14 cellular contexts compared by ENCODE assay signal in the genomic region with DNA sequence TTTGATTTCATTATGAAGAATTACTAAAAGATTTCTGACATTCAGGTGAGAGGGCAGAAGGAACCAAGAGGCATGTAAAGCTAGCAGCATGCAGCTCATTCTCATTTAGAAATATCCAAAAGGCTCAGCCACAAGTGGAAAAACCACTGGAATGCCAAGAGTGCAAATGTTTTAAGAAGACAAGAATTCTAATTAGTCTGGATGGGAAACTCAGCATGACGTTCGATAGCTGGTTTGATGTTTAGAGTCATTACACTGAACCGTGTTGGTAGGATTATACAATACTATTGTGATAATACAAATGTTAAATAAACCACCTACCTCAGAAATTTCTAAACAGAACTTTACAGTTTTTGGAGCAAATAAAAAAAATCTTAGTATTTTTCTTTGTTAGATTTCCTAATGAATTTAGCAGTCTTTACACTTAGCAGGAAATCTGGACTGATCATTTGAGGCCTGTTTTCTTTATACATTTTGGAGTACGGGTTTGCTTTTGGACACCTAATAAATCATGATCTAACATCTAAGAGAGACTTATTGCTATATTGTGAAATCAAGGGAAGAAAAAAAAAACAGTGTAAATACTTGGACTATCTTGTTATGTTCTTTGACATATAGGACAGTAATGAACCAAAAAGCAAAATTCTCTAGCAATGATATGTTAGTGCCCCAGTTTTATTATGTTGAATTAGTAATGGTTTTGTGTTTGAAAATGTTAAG.
DNase-seq lines count a peak whose midpoint lies in the region; ATAC-seq, FAIRE-seq and TF ChIP-seq lines count a peak whose summit lies in the region.
"Had no signal": no experiment of that assay in that cellular context is flagged by ENCODE, and none has a peak within 500 bp of the region (broad histone marks: within the 10 kb centered on the region; RNA-seq: fewer than 3 reads in every experiment).

No MANE protein-coding gene starts in this region.

- no peak for TF ChIP-seq POLR2A in GM12891 (IDR thresholded peaks at IDR 0.05; ENCODE audit: low read depth, low read length)

- no peak for ATAC-seq in GM18907 (IDR thresholded peaks at IDR 0.05; ENCODE audit: unreplicated experiment)
- ATAC-seq: left ventricle myocardium superior had no signal

- no peak for FAIRE-seq in GM12891 (lab: Jason Lieb, UNC)

- DNase-seq in DMS 273 (lab: John Stamatoyannopoulos, UW; ENCODE audit: unreplicated experiment) (peak; percentile 27), DMS 273 treated with DMSO at 0.1 percent for 48 hours (lab: John Stamatoyannopoulos, UW) (no peak), amniotic stem cell (lab: John Stamatoyannopoulos, UW) (peak; percentile 5), iPS-NIHi11 (ENCODE audit: low spot score) (peak; percentile 25), stromal cell of bone marrow (ENCODE audit: low read depth) (peak; percentile 28), SK-N-DZ (ENCODE audit: low spot score) (no peak), GM12891 (ENCODE audit: insufficient read length, low spot score) (no peak)
- DNase-seq: activated CD4-positive, alpha-beta T cell treated with anti-CD3 and anti-CD28 coated beads, Interleukin-2, amount 10 ng/mL, durations not matched to agents 7 days and 5 days; cerebellar nuclear complex; DMS79 treated with DMSO at 0.1 percent for 48 hours; esophagus squamous epithelium; left ventricle myocardium superior; NCI-H774 had no signal

TF ChIP-seq in GM12891, 5 proteins besides CTCF, POLR2A, EP300 and RAD21:
- TF ChIP-seq TAF1 (IDR thresholded peaks at IDR 0.05; ENCODE audit: low read depth, low read length) (no peak), PAX5 (IDR thresholded peaks at IDR 0.05; ENCODE audit: insufficient read depth, low read length, severe bottlenecking) (no peak), SPI1 (IDR thresholded peaks at IDR 0.05; ENCODE audit: low read depth, low read length) (no peak), POU2F2 (IDR thresholded peaks at IDR 0.05; ENCODE audit: low read depth, low read length) (no peak), POLR2AphosphoS5 (IDR thresholded peaks at IDR 0.05; ENCODE audit: low read depth, low read length) (no peak)

Comparison
In these comparisons a context has a peak if more than half of its experiments do, and no peak if none do; other contexts are left out.
1. DNase-seq: peak in DMS 273 (single experiment), amniotic stem cell (single experiment), iPS-NIHi11 (single experiment) and stromal cell of bone marrow (single experiment); none in DMS 273 treated with DMSO at 0.1 percent for 48 hours (single experiment), SK-N-DZ (single experiment) and GM12891 (single experiment).